18 cellular contexts compared by ENCODE assay signal in the genomic region with DNA sequence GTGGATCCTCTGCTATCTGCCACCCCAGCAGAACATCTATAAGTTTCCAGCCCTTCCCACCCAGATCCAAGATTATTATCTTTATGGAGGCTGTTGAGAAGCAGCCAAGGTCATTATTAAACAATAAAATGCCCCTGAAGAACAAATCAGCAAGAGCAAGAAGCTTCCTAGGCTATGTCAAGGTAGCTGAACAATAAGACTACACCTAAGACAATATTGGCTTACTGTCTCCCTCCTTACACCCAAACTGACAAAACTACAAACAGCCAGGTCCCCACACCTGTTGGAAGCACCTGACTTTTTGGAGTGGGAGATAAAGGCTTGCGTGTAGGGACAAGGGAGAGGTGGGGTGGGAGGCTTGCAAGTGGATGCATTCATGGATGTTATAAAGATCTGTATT.
DNase-seq lines count a peak whose midpoint lies in the region; ATAC-seq and TF ChIP-seq lines count a peak whose summit lies in the region.
"Had no signal": no experiment of that assay in that cellular context is flagged by ENCODE, and none has a peak within 500 bp of the region (broad histone marks: within the 10 kb centered on the region; RNA-seq: fewer than 3 reads in every experiment).

No MANE protein-coding gene starts in this region.

- no peak overlapping the region for H3K4me3 ChIP-seq in LNCaP clone FGC (ENCODE audit: low read depth, low read length)
- H3K4me3 ChIP-seq in subcutaneous abdominal adipose tissue (ENCODE audit: low read depth in 1 of 5, low read length in 5 of 5) = no peak overlapping the region
- H3K4me3 ChIP-seq: ascending aorta had no signal

- peaks cover 95% of the 10 kb centered on the region for H3K4me1 Mint-ChIP-seq in activated naive CD8-positive, alpha-beta T cell (ENCODE audit: low read depth)
- peaks cover 85% of the 10 kb centered on the region for H3K4me1 Mint-ChIP-seq in activated naive CD8-positive, alpha-beta T cell treated with anti-CD3 and anti-CD28 coated beads for 36 hours
- peaks cover 78% of the 10 kb centered on the region for H3K4me1 Mint-ChIP-seq in endothelial cell (ENCODE audit: unreplicated experiment)

- ATAC-seq in Right ventricle myocardium superior (ENCODE audit: poor library complexity) = no peak
- ATAC-seq: right cardiac atrium had no signal

- no peak for DNase-seq in activated naive CD8-positive, alpha-beta T cell treated with anti-CD3 and anti-CD28 coated beads for 36 hours
- DNase-seq in LNCaP clone FGC (ENCODE audit: low read depth) (peak; percentile 72), endothelial cell (ENCODE audit: low spot score) (no peak), SW480 (ENCODE audit: low spot score) (no peak), glomerular visceral epithelial cell (ENCODE audit: extremely low spot score) (no peak), Right ventricle myocardium superior (no peak)
- DNase-seq: activated CD4-positive, alpha-beta T cell treated with anti-CD3 and anti-CD28 coated beads, Interleukin-2, amount 50 U/mL, for 48 hours; endodermal cell; hippocampal formation; NCI-H2081 treated with DMSO at 0.1 percent for 48 hours; NCI-H526; occipital lobe; right cardiac atrium; SHP77 treated with DMSO at 0.1 percent for 48 hours had no signal

- H3K4me3 Mint-ChIP-seq in activated naive CD8-positive, alpha-beta T cell = peak overlapping the region; percentile 77
- H3K4me3 Mint-ChIP-seq in activated naive CD8-positive, alpha-beta T cell treated with anti-CD3 and anti-CD28 coated beads for 36 hours = no peak overlapping the region
- H3K4me3 Mint-ChIP-seq in endothelial cell (ENCODE audit: unreplicated experiment) = no peak overlapping the region
- H3K4me3 Mint-ChIP-seq: endodermal cell had no signal

- no peak overlapping the region for H3K9ac ChIP-seq in subcutaneous abdominal adipose tissue (ENCODE audit: low read length in 5 of 5)

- peaks cover 7 to 81% (median 48%) of the 10 kb centered on the region in 5 donors for H3K4me1 ChIP-seq in subcutaneous abdominal adipose tissue (ENCODE audit: control insufficient read depth in 5 of 5, insufficient read depth in 5 of 5, low read length in 5 of 5)

- no peaks in the 10 kb centered on the region for H3K27me3 Mint-ChIP-seq in activated naive CD8-positive, alpha-beta T cell
- no peaks in the 10 kb centered on the region for H3K27me3 Mint-ChIP-seq in activated naive CD8-positive, alpha-beta T cell treated with anti-CD3 and anti-CD28 coated beads for 36 hours
- H3K27me3 Mint-ChIP-seq in endothelial cell (ENCODE audit: unreplicated experiment) = peaks cover 12% of the 10 kb centered on the region

- peaks cover 0 to 11% (median 6%) of the 10 kb centered on the region in 5 donors for H3K36me3 ChIP-seq in subcutaneous abdominal adipose tissue (ENCODE audit: control insufficient read depth in 5 of 5, insufficient read depth in 5 of 5, low read length in 5 of 5)
- H3K36me3 ChIP-seq: ascending aorta had no signal

- no peaks in the 10 kb centered on the region for H3K9me3 ChIP-seq in subcutaneous abdominal adipose tissue (ENCODE audit: control insufficient read depth in 5 of 5, low read length in 5 of 5)
- H3K9me3 ChIP-seq: ascending aorta had no signal

- no peaks in the 10 kb centered on the region for H3K9me3 Mint-ChIP-seq in activated naive CD8-positive, alpha-beta T cell (ENCODE audit: low read depth)
- no peaks in the 10 kb centered on the region for H3K9me3 Mint-ChIP-seq in activated naive CD8-positive, alpha-beta T cell treated with anti-CD3 and anti-CD28 coated beads for 36 hours
- H3K9me3 Mint-ChIP-seq in endothelial cell (ENCODE audit: unreplicated experiment) = no peaks in the 10 kb centered on the region
- H3K9me3 Mint-ChIP-seq: activated T-helper 1 cell treated with anti-CD3 and anti-CD28 coated beads, Interleukin-12 subunit alpha, Interleukin-12 subunit beta, Interleukin-2, Interleukin-4 antibody, amounts not matched to agents 30 ng/mL and 10 ng/mL and 1 ng/mL, durations not matched to agents 14 hours and 24 hours and 36 hours; endodermal cell had no signal

- TF ChIP-seq CTCF in LNCaP clone FGC (IDR thresholded peaks at IDR 0.05; ENCODE audit: control insufficient read depth, extremely low read depth, insufficient read depth) (no peak), endothelial cell (IDR thresholded peaks at IDR 0.05; ENCODE audit: unreplicated experiment) (no peak)

- peak overlapping the region; percentile 82 for H3K27ac ChIP-seq in subcutaneous abdominal adipose tissue (ENCODE audit: low read depth, low read length)
- H3K27ac ChIP-seq: ascending aorta had no signal

- H3K27ac Mint-ChIP-seq in activated naive CD8-positive, alpha-beta T cell = peak overlapping the region; percentile 95
- H3K27ac Mint-ChIP-seq in activated naive CD8-positive, alpha-beta T cell treated with anti-CD3 and anti-CD28 coated beads for 36 hours = no peak overlapping the region
- H3K27ac Mint-ChIP-seq in endothelial cell (ENCODE audit: unreplicated experiment) = peak overlapping the region; percentile 65
- H3K27ac Mint-ChIP-seq: endodermal cell had no signal

- no peaks in the 10 kb centered on the region for H3K36me3 Mint-ChIP-seq in activated naive CD8-positive, alpha-beta T cell
- H3K36me3 Mint-ChIP-seq in activated naive CD8-positive, alpha-beta T cell treated with anti-CD3 and anti-CD28 coated beads for 36 hours = peaks cover 8% of the 10 kb centered on the region
- H3K36me3 Mint-ChIP-seq in endothelial cell (ENCODE audit: low read depth, unreplicated experiment) = peaks cover 12% of the 10 kb centered on the region

- intact Hi-C loops in Right ventricle myocardium superior (cut with DNase I) = no loop called here

- H3K27me3 ChIP-seq in subcutaneous abdominal adipose tissue (ENCODE audit: control insufficient read depth in 5 of 5, insufficient read depth in 4 of 5, low read length in 5 of 5) = no peaks in the 10 kb centered on the region
- H3K27me3 ChIP-seq: ascending aorta had no signal
